8 cellular contexts compared by ENCODE assay signal in the genomic region with DNA sequence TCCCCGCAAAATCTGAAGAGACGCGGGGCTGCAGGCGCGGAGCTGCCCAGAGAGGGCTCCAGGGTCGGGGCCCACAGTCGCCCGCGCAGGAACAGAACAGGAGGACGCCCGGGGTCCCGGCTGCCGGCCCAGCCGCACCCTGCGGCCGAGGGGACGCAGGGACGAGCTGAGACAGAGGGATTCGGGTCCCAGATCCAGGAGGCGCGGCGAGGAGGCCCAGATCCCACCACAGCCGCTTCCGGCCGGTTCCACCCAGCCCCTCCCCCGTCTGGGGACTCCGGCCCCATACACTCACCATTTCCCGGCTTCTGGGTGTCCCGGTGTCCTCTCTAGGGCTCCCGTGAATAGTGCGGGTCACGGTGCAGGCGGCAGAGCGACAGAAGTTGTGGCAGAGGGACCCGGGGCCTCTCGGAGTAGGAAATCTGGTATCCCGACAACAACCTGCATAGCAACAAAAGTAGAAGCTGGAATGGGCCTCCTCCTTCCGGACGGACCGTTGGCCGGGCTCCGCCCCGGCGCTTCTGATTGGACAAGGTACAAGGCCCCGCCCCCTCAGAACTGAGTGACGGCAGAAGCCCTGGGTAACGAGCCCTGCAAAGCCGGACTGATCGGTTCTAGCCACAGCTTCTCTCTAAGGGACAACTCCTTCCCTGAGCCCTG. TPM values are rescaled to one million over a fixed set of nuclear protein-coding genes. Genes with fewer than 3 reads are reported as not detected.
DNase-seq lines count a peak whose midpoint lies in the region; ATAC-seq, FAIRE-seq and TF ChIP-seq lines count a peak whose summit lies in the region.

A gene (minus strand): TSS at position 466 of the 660 bp plus-strand sequence. CDS start 168 bp downstream, at position 298.

- no peaks in the 10 kb centered on the region for H3F3A ChIP-seq in PC-3 (ENCODE audit: low read length, unreplicated experiment)

- H3K4me3 ChIP-seq in PC-3 (ENCODE audit: low read length) (peak within 1 kb of the TSS; percentile 95), esophagus squamous epithelium (peak within 1 kb of the TSS; percentile 72 to 94 (median 84))

- BruUV-seq in PC-3 (replicated peaks; lab: Mats Ljungman, UMichigan) = TSS peak; percentile 32

- no peaks in the 10 kb centered on the region for H4K20me1 ChIP-seq in PC-3 (ENCODE audit: low read length)

- TF ChIP-seq RAD21 in Ishikawa (IDR thresholded peaks at IDR 0.05; ENCODE audit: low read depth) = no peak

- H3K27ac ChIP-seq in PC-3 (ENCODE audit: low read length) = peak within 1 kb of the TSS; percentile 45
- peak within 1 kb of the TSS; percentile 82 to 90 (median 84) for H3K27ac ChIP-seq in esophagus squamous epithelium

- H3K4me2 ChIP-seq in PC-3 (ENCODE audit: low read length) = peak within 1 kb of the TSS; percentile 94

- TF ChIP-seq CTCF in D721Med (IDR thresholded peaks at IDR 0.05; ENCODE audit: insufficient read depth, missing control alignments) = no peak
- TF ChIP-seq CTCF in PC-3 (conservative IDR thresholded peaks at IDR 0.05; ENCODE audit: low read depth, low read length) = no peak
- TF ChIP-seq CTCF in esophagus squamous epithelium (IDR thresholded peaks at IDR 0.05) = no peak

- H3K9ac ChIP-seq in PC-3 (ENCODE audit: low read length) = peak within 1 kb of the TSS; percentile 73

- DNase-seq in D721Med (ENCODE audit: insufficient read length, low spot score) (peak; percentile 87), PC-3 (peak; percentile 98), esophagus squamous epithelium (lab: John Stamatoyannopoulos, UW) (peak; percentile 59), myocyte (ENCODE audit: low read depth) (peak; percentile 95)
- DNase-seq in activated T-cell treated with anti-CD3 and anti-CD28 coated beads, Interleukin-2, amount 50 U/mL, for 48 hours = peak; percentile 93 to 95
- peak; percentile 85 for DNase-seq in stimulated activated CD8-positive, alpha-beta memory T cell treated with anti-CD3 and anti-CD28 coated beads, Interleukin-7, amount 100 ng/mL, for 24 hours (ENCODE audit: low read depth)

- peaks cover 29% of the 10 kb centered on the region for H3K79me2 ChIP-seq in PC-3 (ENCODE audit: low read length)

- H3K4me1 ChIP-seq in PC-3 (ENCODE audit: insufficient read depth, low read length) = peaks cover 14% of the 10 kb centered on the region
- peaks cover 17 to 35% (median 19%) of the 10 kb centered on the region in 3 donors for H3K4me1 ChIP-seq in esophagus squamous epithelium

- intact Hi-C loops in PC-3 (cut with micrococcal nuclease) = no loop called here
- intact Hi-C loops in esophagus squamous epithelium (cut with DNase I) = loop anchor here (2.0 to 5.0 kb wide), 2 partner anchors 79 to 343 kb away; a partner anchor contains a TSS

- POLR2A ChIA-PET in PC-3 (lab: Charles Lee; ENCODE audit: unreplicated experiment) = interaction anchor here (0.5 to 1.0 kb wide), 10 partner anchors 17 to 1697 kb away, joined by 3 to 7 read pairs (median 3); a partner anchor contains a TSS

- ATAC-seq in GM21526 (IDR thresholded peaks at IDR 0.05; ENCODE audit: low FRiP score, unreplicated experiment) (peak; percentile 73), PC-3 (peak; percentile 94)

- WGBS in esophagus squamous epithelium, 2 donors = 0 to 2% methylated on average over 9 to 14 of the region's 49 CpGs

- no peaks in the 10 kb centered on the region for H3K27me3 ChIP-seq in PC-3 (ENCODE audit: low read length)
- H3K27me3 ChIP-seq in esophagus squamous epithelium = no peaks in the 10 kb centered on the region

- TF ChIP-seq EP300 in Ishikawa (IDR thresholded peaks at IDR 0.05; ENCODE audit: borderline replicate concordance) = no peak; the same call in 1 of the 2 replicates

- FAIRE-seq in D721Med (lab: Jason Lieb, UNC) = no peak

- H2AFZ ChIP-seq in PC-3 (ENCODE audit: low read length) = peak within 1 kb of the TSS; percentile 98

- H3K9me3 ChIP-seq in PC-3 (ENCODE audit: low read length) (peaks cover 8% of the 10 kb centered on the region; the same call in 1 of the 2 replicates), esophagus squamous epithelium (peaks cover 0 to 20% (median 9%) of the 10 kb centered on the region in 3 donors)

- peaks cover 46% of the 10 kb centered on the region for H3K36me3 ChIP-seq in PC-3 (ENCODE audit: low read depth, low read length)
- peaks cover 7 to 33% (median 10%) of the 10 kb centered on the region in 3 donors for H3K36me3 ChIP-seq in esophagus squamous epithelium

- TF ChIP-seq POLR2A in esophagus squamous epithelium (IDR thresholded peaks at IDR 0.05) = peak in 1 of 4 donors; percentile 9

- CTCF ChIA-PET in PC-3 (lab: Charles Lee) = interaction anchor here (0.8 to 2.1 kb wide), 6 partner anchors 14 to 342 kb away, joined by 3 to 39 read pairs (median 6); a partner anchor contains a TSS

- no peaks in the 10 kb centered on the region for H3K9me2 ChIP-seq in PC-3 (replicated peaks; ENCODE audit: low read length)

TF ChIP-seq in Ishikawa, 13 proteins besides CTCF, POLR2A, EP300 and RAD21:
- no peak for TF ChIP-seq FOXM1 (IDR thresholded peaks at IDR 0.05; ENCODE audit: borderline replicate concordance, low read depth)
- 0 out of 2 replicates have a peak, but pooled peaks have one; percentile 31 for TF ChIP-seq TAF1 (IDR thresholded peaks at IDR 0.05; ENCODE audit: low read depth)
- no peak for TF ChIP-seq NFIC (IDR thresholded peaks at IDR 0.05)
- no peak for TF ChIP-seq TCF12 (IDR thresholded peaks at IDR 0.05; ENCODE audit: low read depth)
- TF ChIP-seq, protein P1, sequence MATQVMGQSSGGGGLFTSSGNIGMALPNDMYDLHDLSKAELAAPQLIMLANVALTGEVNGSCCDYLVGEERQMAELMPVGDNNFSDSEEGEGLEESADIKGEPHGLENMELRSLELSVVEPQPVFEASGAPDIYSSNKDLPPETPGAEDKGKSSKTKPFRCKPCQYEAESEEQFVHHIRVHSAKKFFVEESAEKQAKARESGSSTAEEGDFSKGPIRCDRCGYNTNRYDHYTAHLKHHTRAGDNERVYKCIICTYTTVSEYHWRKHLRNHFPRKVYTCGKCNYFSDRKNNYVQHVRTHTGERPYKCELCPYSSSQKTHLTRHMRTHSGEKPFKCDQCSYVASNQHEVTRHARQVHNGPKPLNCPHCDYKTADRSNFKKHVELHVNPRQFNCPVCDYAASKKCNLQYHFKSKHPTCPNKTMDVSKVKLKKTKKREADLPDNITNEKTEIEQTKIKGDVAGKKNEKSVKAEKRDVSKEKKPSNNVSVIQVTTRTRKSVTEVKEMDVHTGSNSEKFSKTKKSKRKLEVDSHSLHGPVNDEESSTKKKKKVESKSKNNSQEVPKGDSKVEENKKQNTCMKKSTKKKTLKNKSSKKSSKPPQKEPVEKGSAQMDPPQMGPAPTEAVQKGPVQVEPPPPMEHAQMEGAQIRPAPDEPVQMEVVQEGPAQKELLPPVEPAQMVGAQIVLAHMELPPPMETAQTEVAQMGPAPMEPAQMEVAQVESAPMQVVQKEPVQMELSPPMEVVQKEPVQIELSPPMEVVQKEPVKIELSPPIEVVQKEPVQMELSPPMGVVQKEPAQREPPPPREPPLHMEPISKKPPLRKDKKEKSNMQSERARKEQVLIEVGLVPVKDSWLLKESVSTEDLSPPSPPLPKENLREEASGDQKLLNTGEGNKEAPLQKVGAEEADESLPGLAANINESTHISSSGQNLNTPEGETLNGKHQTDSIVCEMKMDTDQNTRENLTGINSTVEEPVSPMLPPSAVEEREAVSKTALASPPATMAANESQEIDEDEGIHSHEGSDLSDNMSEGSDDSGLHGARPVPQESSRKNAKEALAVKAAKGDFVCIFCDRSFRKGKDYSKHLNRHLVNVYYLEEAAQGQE (IDR thresholded peaks at IDR 0.05; ENCODE audit: low read depth) = no peak
- TF ChIP-seq YY1 (IDR thresholded peaks at IDR 0.05; ENCODE audit: low read depth) = no peak
- peak; percentile 39; the same call in 1 of the 2 replicates for TF ChIP-seq CREB1 (IDR thresholded peaks at IDR 0.05; ENCODE audit: low read depth)
- TF ChIP-seq, protein P2, sequence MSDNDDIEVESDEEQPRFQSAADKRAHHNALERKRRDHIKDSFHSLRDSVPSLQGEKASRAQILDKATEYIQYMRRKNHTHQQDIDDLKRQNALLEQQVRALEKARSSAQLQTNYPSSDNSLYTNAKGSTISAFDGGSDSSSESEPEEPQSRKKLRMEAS (IDR thresholded peaks at IDR 0.05) = peak; percentile 19; the same call in 1 of the 2 replicates
- no peak for TF ChIP-seq CEBPB (IDR thresholded peaks at IDR 0.05)
- no peak for TF ChIP-seq EGR1 (IDR thresholded peaks at IDR 0.05)

RNA-seq across cellular contexts. Expression of the gene that starts here (rescaled TPM):
- total RNA-seq in PC-3 (2014; rRNA removed) (3.9 and 5.6 TPM in 2 replicates), esophagus squamous epithelium (1 to 10 TPM; 2.6 to 5.2 (median 3.8) TPM), myocyte (2.0 and 3.0 TPM in 2 replicates)
- polyA plus RNA-seq in myocyte (2012) = 2.6 TPM

Comparison
In these comparisons a context has a peak if more than half of its experiments do, and no peak if none do; other contexts are left out.
1. Peak in every context shown above with its lines: DNase-seq, ATAC-seq, H3K4me3 ChIP-seq and H3K27ac ChIP-seq.